19 cellular contexts compared by ENCODE assay signal in the genomic region with DNA sequence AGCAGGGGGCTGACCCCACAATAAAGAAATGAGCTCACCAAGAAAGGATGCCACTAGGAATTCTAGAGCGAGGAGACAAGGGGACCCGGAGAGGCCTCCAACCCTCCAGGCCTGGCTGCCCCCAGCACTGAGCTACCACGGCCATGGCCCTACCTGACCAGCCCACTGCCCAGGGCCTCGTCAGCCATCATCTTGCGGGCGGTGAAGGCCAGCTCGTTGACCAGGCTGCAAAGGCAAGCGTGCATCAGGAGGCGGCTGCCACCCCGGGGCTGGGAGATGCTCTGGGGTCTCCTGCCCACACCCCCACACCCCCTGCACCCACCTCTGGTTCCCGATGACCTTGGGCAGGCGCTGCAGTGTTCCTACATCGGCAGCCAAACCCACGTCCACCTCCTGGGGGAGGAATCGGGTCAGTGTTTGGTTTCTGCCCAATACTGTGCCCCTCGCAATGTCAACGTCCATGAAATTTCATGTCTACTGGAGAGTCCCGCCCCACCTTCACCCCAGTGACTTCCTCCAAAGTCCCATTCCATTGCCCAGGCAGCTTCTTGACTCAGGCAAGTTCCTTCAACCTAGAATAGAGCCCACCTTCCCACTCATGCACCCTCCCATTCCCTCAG. TPM values are rescaled to one million over a fixed set of nuclear protein-coding genes. Genes with fewer than 3 reads are reported as not detected.
"Had no signal": no experiment of that assay in that cellular context is flagged by ENCODE, and none has a peak within 500 bp of the region (broad histone marks: within the 10 kb centered on the region; RNA-seq: fewer than 3 reads in every experiment).

No MANE protein-coding gene starts in this region.

- H3K9me3 ChIP-seq: thyroid gland, uterus had no signal

- ATAC-seq: activated CD4-positive, alpha-beta T cell treated with anti-CD3 and anti-CD28 coated beads for 36 hours; activated T-cell treated with anti-CD3 and anti-CD28 coated beads, Interleukin-2, amount 50 U/mL, for 4 hours; left lobe of liver; natural killer cell treated with Interleukin-12 subunit alpha and Interleukin-12 subunit beta and Interleukin-15 and Interleukin-18, amount 100 ng/mL, for 72 hours; sciatic nerve; stimulated activated naive B cell treated with anti-CD40 and anti-IgM and Interleukin-4, amounts not matched to agents 10 μg/mL and 1 μg/mL and 100 μg/mL, for 72 hours; T-cell had no signal

- H3K27me3 Mint-ChIP-seq: activated CD4-positive, alpha-beta memory T cell treated with anti-CD3 and anti-CD28 coated beads for 36 hours; activated CD4-positive, alpha-beta T cell treated with anti-CD3 and anti-CD28 coated beads for 36 hours; activated naive CD4-positive, alpha-beta T cell treated with anti-CD3 and anti-CD28 coated beads, Interleukin-2, amount 10 ng/mL, durations not matched to agents 7 days and 5 days; natural killer cell treated with Interleukin-12 subunit alpha and Interleukin-12 subunit beta and Interleukin-15 and Interleukin-18, amount 100 ng/mL, for 72 hours; stimulated activated naive B cell treated with anti-CD40 and anti-IgM and Interleukin-4, amounts not matched to agents 10 μg/mL and 1 μg/mL and 100 μg/mL, for 72 hours; T-cell had no signal

- H3K27ac Mint-ChIP-seq: activated CD4-positive, alpha-beta memory T cell treated with anti-CD3 and anti-CD28 coated beads for 36 hours; activated CD4-positive, alpha-beta T cell treated with anti-CD3 and anti-CD28 coated beads for 36 hours; activated naive CD4-positive, alpha-beta T cell treated with anti-CD3 and anti-CD28 coated beads, Interleukin-2, amount 10 ng/mL, durations not matched to agents 7 days and 5 days; natural killer cell treated with Interleukin-12 subunit alpha and Interleukin-12 subunit beta and Interleukin-15 and Interleukin-18, amount 100 ng/mL, for 72 hours; WTC11 had no signal

- H3K36me3 Mint-ChIP-seq: natural killer cell treated with Interleukin-12 subunit alpha and Interleukin-12 subunit beta and Interleukin-15 and Interleukin-18, amount 100 ng/mL, for 72 hours had no signal

- H3K9me3 Mint-ChIP-seq: activated CD4-positive, alpha-beta memory T cell treated with anti-CD3 and anti-CD28 coated beads for 36 hours; activated naive CD4-positive, alpha-beta T cell treated with anti-CD3 and anti-CD28 coated beads, Interleukin-2, amount 10 ng/mL, durations not matched to agents 7 days and 5 days; activated T-cell treated with anti-CD3 and anti-CD28 coated beads, Interleukin-2, amount 50 U/mL, for 4 hours; natural killer cell treated with Interleukin-12 subunit alpha and Interleukin-12 subunit beta and Interleukin-15 and Interleukin-18, amount 100 ng/mL, for 72 hours; stimulated activated naive B cell treated with anti-CD40 and anti-IgM and Interleukin-4, amounts not matched to agents 10 μg/mL and 1 μg/mL and 100 μg/mL, for 72 hours; T-cell had no signal

- H3K27ac ChIP-seq: brain microvascular endothelial cell, thyroid gland, uterus had no signal

- H3K4me1 Mint-ChIP-seq: activated CD4-positive, alpha-beta T cell treated with anti-CD3 and anti-CD28 coated beads for 36 hours; activated naive CD4-positive, alpha-beta T cell treated with anti-CD3 and anti-CD28 coated beads, Interleukin-2, amount 10 ng/mL, durations not matched to agents 7 days and 5 days had no signal

- H3K27me3 ChIP-seq: brain microvascular endothelial cell, thyroid gland, uterus had no signal

- H3K4me3 Mint-ChIP-seq: activated CD4-positive, alpha-beta memory T cell treated with anti-CD3 and anti-CD28 coated beads for 36 hours; activated CD4-positive, alpha-beta T cell treated with anti-CD3 and anti-CD28 coated beads for 36 hours; activated naive CD4-positive, alpha-beta T cell treated with anti-CD3 and anti-CD28 coated beads, Interleukin-2, amount 10 ng/mL, durations not matched to agents 7 days and 5 days; activated T-cell treated with anti-CD3 and anti-CD28 coated beads, Interleukin-2, amount 50 U/mL, for 4 hours; natural killer cell treated with Interleukin-12 subunit alpha and Interleukin-12 subunit beta and Interleukin-15 and Interleukin-18, amount 100 ng/mL, for 72 hours; stimulated activated naive B cell treated with anti-CD40 and anti-IgM and Interleukin-4, amounts not matched to agents 10 μg/mL and 1 μg/mL and 100 μg/mL, for 72 hours; T-cell; WTC11 had no signal

- DNase-seq: activated CD4-positive, alpha-beta memory T cell treated with anti-CD3 and anti-CD28 coated beads for 36 hours; activated CD4-positive, alpha-beta T cell treated with anti-CD3 and anti-CD28 coated beads for 36 hours; activated naive CD4-positive, alpha-beta T cell treated with anti-CD3 and anti-CD28 coated beads, Interleukin-2, amount 10 ng/mL, durations not matched to agents 7 days and 5 days; activated T-cell treated with anti-CD3 and anti-CD28 coated beads, Interleukin-2, amount 50 U/mL, for 4 hours; brain microvascular endothelial cell; central memory CD4-positive, alpha-beta T cell; erythroblast; foreskin melanocyte; stimulated activated CD4-positive, alpha-beta T cell treated with anti-CD3 and anti-CD28 coated beads, Interleukin-4, amount 100 ng/mL, for 4 hours; stimulated activated naive B cell treated with anti-CD40 and anti-IgM and Interleukin-4, amounts not matched to agents 10 μg/mL and 1 μg/mL and 100 μg/mL, for 72 hours; T-cell; thyroid gland; uterus had no signal

- H3K4me1 ChIP-seq: uterus had no signal

- H3K4me3 ChIP-seq: lung, thyroid gland, uterus had no signal

- H3K36me3 ChIP-seq: uterus had no signal

RNA-seq across cellular contexts. Expression of a gene that starts 27.2 kb away (rescaled TPM):
- total RNA-seq: activated CD4-positive, alpha-beta memory T cell treated with anti-CD3 and anti-CD28 coated beads for 36 hours; activated CD4-positive, alpha-beta T cell treated with anti-CD3 and anti-CD28 coated beads for 36 hours; activated T-cell treated with anti-CD3 and anti-CD28 coated beads, Interleukin-2, amount 50 U/mL, for 4 hours; aorta; left lobe of liver; natural killer cell treated with Interleukin-12 subunit alpha and Interleukin-12 subunit beta and Interleukin-15 and Interleukin-18, amount 100 ng/mL, for 72 hours; sciatic nerve; T-cell; thyroid gland had no signal
- polyA plus RNA-seq: aorta had no signal

RNA-seq across cellular contexts. Expression of a gene that starts 42.9 kb away (rescaled TPM):
- total RNA-seq: activated CD4-positive, alpha-beta memory T cell treated with anti-CD3 and anti-CD28 coated beads for 36 hours; activated CD4-positive, alpha-beta T cell treated with anti-CD3 and anti-CD28 coated beads for 36 hours; activated T-cell treated with anti-CD3 and anti-CD28 coated beads, Interleukin-2, amount 50 U/mL, for 4 hours; aorta; left lobe of liver; natural killer cell treated with Interleukin-12 subunit alpha and Interleukin-12 subunit beta and Interleukin-15 and Interleukin-18, amount 100 ng/mL, for 72 hours; sciatic nerve; T-cell; thyroid gland had no signal
- polyA plus RNA-seq: aorta had no signal
